1 cellular context compared by ENCODE assay signal in genomic region chr15:34841220-34841841, GRCh38.
TF ChIP-seq lines count a peak whose summit lies in the region.

No MANE protein-coding gene starts in this region.

TF ChIP-seq in GM23338, 12 proteins besides CTCF, POLR2A, EP300 and RAD21:
- TF ChIP-seq ETS1 (IDR thresholded peaks at IDR 0.05), result no peak
- no peak for TF ChIP-seq EZH2phosphoT487 (IDR thresholded peaks at IDR 0.05; ENCODE audit: unreplicated experiment)
- no peak for TF ChIP-seq ZNF462 (CRISPR knock-in tag; IDR thresholded peaks at IDR 0.05)
- TF ChIP-seq ZNF331 (CRISPR knock-in tag; IDR thresholded peaks at IDR 0.05; ENCODE audit: low read depth), result no peak
- no peak for TF ChIP-seq EZH2 (IDR thresholded peaks at IDR 0.05; ENCODE audit: low read depth, unreplicated experiment)
- no peak for TF ChIP-seq STAT1 (IDR thresholded peaks at IDR 0.05; ENCODE audit: unreplicated experiment)
- no peak for TF ChIP-seq NANOG (IDR thresholded peaks at IDR 0.05; ENCODE audit: borderline replicate concordance)
- TF ChIP-seq CREB1 (CRISPR knock-in tag; IDR thresholded peaks at IDR 0.05; ENCODE audit: low read depth), result no peak
- TF ChIP-seq REST (IDR thresholded peaks at IDR 0.05; ENCODE audit: unreplicated experiment), result no peak
- no peak for TF ChIP-seq ZNF114 (CRISPR knock-in tag; IDR thresholded peaks at IDR 0.05)
- no peak for TF ChIP-seq JUNB (IDR thresholded peaks at IDR 0.05; ENCODE audit: unreplicated experiment)
- no peak for TF ChIP-seq POLR2AphosphoS5 (IDR thresholded peaks at IDR 0.05; ENCODE audit: low read depth)
